Comparison of ENCODE assay signal across 9 cellular contexts in the genomic region with DNA sequence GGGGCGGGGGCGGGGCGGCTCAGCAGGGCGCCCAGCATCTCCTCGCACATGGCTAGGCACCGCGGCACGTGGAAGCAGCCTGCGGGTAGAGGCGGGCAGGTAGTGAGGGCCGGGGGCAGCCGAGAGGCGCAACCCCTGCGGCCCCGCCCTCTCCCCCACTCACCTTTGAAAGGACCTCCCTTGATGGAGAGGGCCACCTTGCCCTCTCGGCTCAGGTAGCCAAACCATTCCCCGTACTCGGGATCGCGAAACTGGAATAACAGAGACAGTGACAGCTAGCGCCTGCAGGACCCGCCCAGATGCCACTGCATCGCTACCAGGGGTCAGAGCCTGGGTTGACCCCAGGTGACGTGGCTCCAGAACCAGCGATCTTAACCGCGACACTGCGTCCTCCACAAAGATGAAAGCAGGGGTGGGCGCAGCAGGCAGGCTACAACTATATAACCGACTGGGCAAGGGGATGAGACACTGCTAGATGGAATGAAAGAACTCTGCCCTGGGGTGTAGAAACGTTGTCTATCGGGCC. TPM values are rescaled to one million over a fixed set of nuclear protein-coding genes. Genes with fewer than 3 reads are reported as not detected.
A peak's percentile ranks its signal among the peaks of the same experiment; 100 is the strongest.
DNase-seq lines count a peak whose midpoint lies in the region; ATAC-seq and TF ChIP-seq lines count a peak whose summit lies in the region.
"Had no signal": no experiment of that assay in that cellular context is flagged by ENCODE, and none has a peak within 500 bp of the region (broad histone marks: within the 10 kb centered on the region; RNA-seq: fewer than 3 reads in every experiment).

No MANE protein-coding gene starts in this region.

- H3K9me3 ChIP-seq in prostate gland = no peaks in the 10 kb centered on the region

- no peaks in the 10 kb centered on the region for H3K9me3 Mint-ChIP-seq in activated CD8-positive, alpha-beta memory T cell treated with anti-CD3 and anti-CD28 coated beads, Interleukin-2, amount 10 ng/mL, durations not matched to agents 7 days and 5 days (ENCODE audit: low read depth)
- no peaks in the 10 kb centered on the region for H3K9me3 Mint-ChIP-seq in effector memory CD8-positive, alpha-beta T cell

- CTCF ChIA-PET in activated CD8-positive, alpha-beta memory T cell treated with anti-CD3 and anti-CD28 coated beads, Interleukin-2, amount 10 ng/mL, durations not matched to agents 7 days and 5 days (lab: Charles Lee) = interaction anchor here (2.2 to 9.8 kb wide), 3 partner anchors 11 to 13 kb away, joined by 5 to 71 read pairs (median 18); a partner anchor contains a TSS

- TF ChIP-seq POLR2A in prostate gland (IDR thresholded peaks at IDR 0.05) = no peak

- H3K36me3 ChIP-seq in prostate gland = no peaks in the 10 kb centered on the region

- TF ChIP-seq CTCF in LNCaP clone FGC (IDR thresholded peaks at IDR 0.05; ENCODE audit: control insufficient read depth, extremely low read depth, insufficient read depth) = no peak
- no peak for TF ChIP-seq CTCF in prostate gland (IDR thresholded peaks at IDR 0.05)

- H3K36me3 Mint-ChIP-seq in activated CD8-positive, alpha-beta memory T cell treated with anti-CD3 and anti-CD28 coated beads, Interleukin-2, amount 10 ng/mL, durations not matched to agents 7 days and 5 days = peaks cover 7% of the 10 kb centered on the region
- H3K36me3 Mint-ChIP-seq in effector memory CD8-positive, alpha-beta T cell (ENCODE audit: insufficient read depth) = peaks cover 7% of the 10 kb centered on the region

- no peaks in the 10 kb centered on the region for H3K27me3 ChIP-seq in prostate gland (replicated peaks; ENCODE audit: insufficient read depth)

- intact Hi-C loops in prostate gland (cut with DNase I) = no loop called here

- no peak for DNase-seq in activated CD8-positive, alpha-beta memory T cell treated with anti-CD3 and anti-CD28 coated beads, Interleukin-2, amount 10 ng/mL, durations not matched to agents 7 days and 5 days
- no peak for DNase-seq in activated CD8-positive, alpha-beta memory T cell treated with anti-CD3 and anti-CD28 coated beads, Interleukin-2, amount 50 U/mL, for 48 hours
- DNase-seq in LNCaP clone FGC (ENCODE audit: low read depth) = no peak
- no peak for DNase-seq in effector memory CD8-positive, alpha-beta T cell
- DNase-seq in prostate gland (ENCODE audit: low spot score) = no peak
- DNase-seq in cerebellum (ENCODE audit: low spot score) = no peak
- DNase-seq in HCEC 1CT = no peak
- no peak for DNase-seq in central memory CD4-positive, alpha-beta T cell

- peak overlapping the region; percentile 40 for H3K27ac Mint-ChIP-seq in activated CD8-positive, alpha-beta memory T cell treated with anti-CD3 and anti-CD28 coated beads, Interleukin-2, amount 10 ng/mL, durations not matched to agents 7 days and 5 days
- H3K27ac Mint-ChIP-seq in effector memory CD8-positive, alpha-beta T cell = peak overlapping the region in 1 of 2 donors; percentile 38

- no peak overlapping the region for H3K27ac ChIP-seq in prostate gland

- H3K4me3 Mint-ChIP-seq in activated CD8-positive, alpha-beta memory T cell treated with anti-CD3 and anti-CD28 coated beads, Interleukin-2, amount 10 ng/mL, durations not matched to agents 7 days and 5 days = peak overlapping the region; percentile 65
- H3K4me3 Mint-ChIP-seq in effector memory CD8-positive, alpha-beta T cell = peak overlapping the region; percentile 66 to 69

- 9% methylated on average over 15 of the region's 32 CpGs for WGBS in prostate gland

- H3K4me1 ChIP-seq in prostate gland (replicated peaks) = no peaks in the 10 kb centered on the region

- ATAC-seq in activated CD8-positive, alpha-beta memory T cell treated with anti-CD3 and anti-CD28 coated beads, Interleukin-2, amount 10 ng/mL, durations not matched to agents 7 days and 5 days = no peak
- ATAC-seq in effector memory CD8-positive, alpha-beta T cell (replicated peaks) = peak; percentile 6

- H3K4me3 ChIP-seq in LNCaP clone FGC (ENCODE audit: low read depth, low read length) (peak overlapping the region; percentile 42), prostate gland (peak overlapping the region; percentile 44 to 56)

- H3K27me3 Mint-ChIP-seq in activated CD8-positive, alpha-beta memory T cell treated with anti-CD3 and anti-CD28 coated beads, Interleukin-2, amount 10 ng/mL, durations not matched to agents 7 days and 5 days = no peaks in the 10 kb centered on the region
- H3K27me3 Mint-ChIP-seq in effector memory CD8-positive, alpha-beta T cell = no peaks in the 10 kb centered on the region

- peaks cover 31% of the 10 kb centered on the region for H3K4me1 Mint-ChIP-seq in activated CD8-positive, alpha-beta memory T cell treated with anti-CD3 and anti-CD28 coated beads, Interleukin-2, amount 10 ng/mL, durations not matched to agents 7 days and 5 days
- peaks cover 10 to 11% of the 10 kb centered on the region in 2 donors for H3K4me1 Mint-ChIP-seq in effector memory CD8-positive, alpha-beta T cell (ENCODE audit: low read depth in 2 of 2)

RNA-seq across cellular contexts. Expression of a gene that starts 0.6 kb away (rescaled TPM):
- total RNA-seq in activated CD8-positive, alpha-beta memory T cell treated with anti-CD3 and anti-CD28 coated beads, Interleukin-2, amount 10 ng/mL, durations not matched to agents 7 days and 5 days = 100 to 1,000 TPM in 1 of 2 experiments, 10 to 100 TPM in 1; 92.8 to 115 TPM
- total RNA-seq in prostate gland = 10 to 100 TPM; 47.5 to 64.9 TPM
- 21.6 TPM for total RNA-seq in cerebellum

RNA-seq across cellular contexts. Expression of a gene that starts 9.1 kb away (rescaled TPM):
- 1 to 10 TPM; 6.8 to 7.5 TPM for total RNA-seq in activated CD8-positive, alpha-beta memory T cell treated with anti-CD3 and anti-CD28 coated beads, Interleukin-2, amount 10 ng/mL, durations not matched to agents 7 days and 5 days
- total RNA-seq in prostate gland = 1 to 10 TPM; 2.4 to 4.4 TPM
- total RNA-seq in cerebellum = 2.6 TPM

RNA-seq across cellular contexts. Expression of a gene that starts 9.3 kb away (rescaled TPM):
- total RNA-seq in activated CD8-positive, alpha-beta memory T cell treated with anti-CD3 and anti-CD28 coated beads, Interleukin-2, amount 10 ng/mL, durations not matched to agents 7 days and 5 days = 100 to 1,000 TPM; 188 to 300 TPM
- total RNA-seq in prostate gland (10 to 100 TPM; 11.9 to 41.1 TPM), cerebellum (9.3 TPM)

RNA-seq across cellular contexts. Expression of a gene that starts 30.9 kb away (rescaled TPM):
- total RNA-seq in activated CD8-positive, alpha-beta memory T cell treated with anti-CD3 and anti-CD28 coated beads, Interleukin-2, amount 10 ng/mL, durations not matched to agents 7 days and 5 days = not detected
- total RNA-seq in prostate gland (1 to 10 TPM in 1 of 2 donors, under 1 TPM in 1; 0.41 to 2.5 TPM), cerebellum (not detected)
- total RNA-seq: endothelial cell of umbilical vein had no signal

RNA-seq across cellular contexts. Expression of a gene that starts 36.2 kb away (rescaled TPM):
- 100 to 1,000 TPM; 136 to 138 TPM for total RNA-seq in activated CD8-positive, alpha-beta memory T cell treated with anti-CD3 and anti-CD28 coated beads, Interleukin-2, amount 10 ng/mL, durations not matched to agents 7 days and 5 days
- total RNA-seq in prostate gland (100 to 1,000 TPM in 1 of 2 donors, 10 to 100 TPM in 1; 67.7 to 115 TPM), cerebellum (20.0 TPM)

Comparison
In these comparisons a context has a peak if more than half of its experiments do, and no peak if none do; other contexts are left out.
1. RNA of a gene that starts 9.3 kb away (total RNA-seq): 188 to 300 TPM in activated CD8-positive, alpha-beta memory T cell treated with anti-CD3 and anti-CD28 coated beads, Interleukin-2, amount 10 ng/mL, durations not matched to agents 7 days and 5 days; 11.9 to 41.1 TPM in prostate gland and 9.3 TPM in cerebellum (single experiment); every median in the first group is over 4 times any median in the second.